In the genomic region with DNA sequence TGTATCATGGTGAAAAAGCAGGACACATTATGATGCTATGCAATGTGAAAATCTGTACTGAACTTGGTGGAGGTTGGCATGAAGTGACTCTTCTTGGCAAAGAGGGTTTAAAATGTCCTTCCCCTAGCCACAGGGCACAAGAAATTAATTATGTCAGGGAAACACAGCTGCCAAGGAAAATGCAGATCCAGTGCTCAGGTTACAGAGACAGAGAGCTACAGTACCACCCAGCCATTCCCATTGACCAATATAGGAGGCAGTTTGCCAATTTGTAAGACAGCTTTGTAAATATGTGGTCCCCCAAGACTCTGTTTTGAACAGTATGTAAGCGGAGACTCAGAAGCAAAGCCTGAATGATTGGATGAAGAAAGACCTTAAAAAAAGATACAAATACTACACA, we compare ENCODE assay signal across 22 cellular contexts.
DNase-seq lines count a peak whose midpoint lies in the region; TF ChIP-seq lines count a peak whose summit lies in the region.
"Had no signal": no experiment of that assay in that cellular context is flagged by ENCODE, and none has a peak within 500 bp of the region (broad histone marks: within the 10 kb centered on the region; RNA-seq: fewer than 3 reads in every experiment).

No MANE protein-coding gene starts in this region.

- peaks cover 10% of the 10 kb centered on the region; the same call in 1 of the 2 replicates for H3K36me3 Mint-ChIP-seq in HFFc6 (ENCODE audit: low read depth)
- H3K36me3 Mint-ChIP-seq: CD4-positive, alpha-beta memory T cell had no signal

- no peaks in the 10 kb centered on the region for H3K9me3 Mint-ChIP-seq in HFFc6
- H3K9me3 Mint-ChIP-seq: natural killer cell treated with Interleukin-12 subunit alpha and Interleukin-12 subunit beta and Interleukin-15 and Interleukin-18, amount 100 ng/mL, for 72 hours; stimulated activated naive CD8-positive, alpha-beta T cell treated with anti-CD3 and anti-CD28 coated beads, Interleukin-15, Interleukin-2, amounts not matched to agents 100 ng/mL and 50 ng/mL, for 24 hours had no signal

- H3K27me3 Mint-ChIP-seq in HFFc6 (ENCODE audit: insufficient read depth): no peaks in the 10 kb centered on the region
- H3K27me3 Mint-ChIP-seq: CD4-positive, alpha-beta memory T cell had no signal

- no peak overlapping the region for H3K4me3 Mint-ChIP-seq in HFFc6
- H3K4me3 Mint-ChIP-seq: CD4-positive, alpha-beta memory T cell; natural killer cell treated with Interleukin-12 subunit alpha and Interleukin-12 subunit beta and Interleukin-15 and Interleukin-18, amount 100 ng/mL, for 72 hours; stimulated activated naive CD8-positive, alpha-beta T cell treated with anti-CD3 and anti-CD28 coated beads, Interleukin-15, Interleukin-2, amounts not matched to agents 100 ng/mL and 50 ng/mL, for 24 hours had no signal

- TF ChIP-seq CTCF in AG09319 (IDR thresholded peaks at IDR 0.05; ENCODE audit: low read depth, low read length): no peak
- TF ChIP-seq CTCF in HFFc6 (IDR thresholded peaks at IDR 0.05): no peak

- peak; percentile 68 for DNase-seq in AG09319 (ENCODE audit: extremely low read depth, low read depth)
- no peak for DNase-seq in HFFc6
- peak; percentile 69 for DNase-seq in astrocyte of the hippocampus (ENCODE audit: low read depth, low spot score)
- peak; percentile 41 for DNase-seq in iris pigment epithelial cell (ENCODE audit: low read depth)
- DNase-seq in NOMO-1 treated with dmso at 0.1 percent for 144 hours (lab: John Stamatoyannopoulos, UW; ENCODE audit: unreplicated experiment): no peak
- no peak for DNase-seq in NCI-H2081 (lab: John Stamatoyannopoulos, UW)
- no peak for DNase-seq in stimulated activated CD4-positive, alpha-beta T cell treated with anti-CD3 and anti-CD28 coated beads, Interleukin-4, amount 100 ng/mL, for 4 hours
- no peak for DNase-seq in NCI-H1436 treated with DMSO at 0.1 percent for 48 hours (lab: John Stamatoyannopoulos, UW)
- DNase-seq: activated CD4-positive, alpha-beta T cell treated with anti-CD3 and anti-CD28 coated beads, Interleukin-2, amount 50 U/mL, for 48 hours; activated effector memory CD4-positive, alpha-beta T cell treated with anti-CD3 and anti-CD28 coated beads, Interleukin-2, amount 50 U/mL, for 16 hours; CD4-positive, alpha-beta memory T cell; DMS79; glutamatergic neuron; H7; Karpas-422; left colon; NCI-H1092 treated with DMSO at 0.1 percent for 48 hours; posterior cingulate gyrus; stimulated activated CD4-positive, alpha-beta T cell treated with anti-CD3 and anti-CD28 coated beads, Interleukin-2, amount 100 ng/mL, for 24 hours; transverse colon had no signal

- H3K27ac Mint-ChIP-seq in HFFc6: peak overlapping the region; percentile 53
- H3K27ac Mint-ChIP-seq: CD4-positive, alpha-beta memory T cell; natural killer cell treated with Interleukin-12 subunit alpha and Interleukin-12 subunit beta and Interleukin-15 and Interleukin-18, amount 100 ng/mL, for 72 hours; stimulated activated naive CD8-positive, alpha-beta T cell treated with anti-CD3 and anti-CD28 coated beads, Interleukin-15, Interleukin-2, amounts not matched to agents 100 ng/mL and 50 ng/mL, for 24 hours had no signal

- H3K4me1 Mint-ChIP-seq in HFFc6 (ENCODE audit: low read depth): peaks cover 90% of the 10 kb centered on the region

Comparison
In these comparisons a context has a peak if more than half of its experiments do, and no peak if none do; other contexts are left out.
1. DNase-seq: peak in AG09319 (single experiment), astrocyte of the hippocampus (single experiment) and iris pigment epithelial cell (single experiment); none in HFFc6 (single experiment), NOMO-1 treated with dmso at 0.1 percent for 144 hours (single experiment), NCI-H2081 (0 of 2), stimulated activated CD4-positive, alpha-beta T cell treated with anti-CD3 and anti-CD28 coated beads, Interleukin-4, amount 100 ng/mL, for 4 hours (0 of 2) and NCI-H1436 treated with DMSO at 0.1 percent for 48 hours (single experiment).